ENCODE assay signal across 14 cellular contexts in the genomic region with DNA sequence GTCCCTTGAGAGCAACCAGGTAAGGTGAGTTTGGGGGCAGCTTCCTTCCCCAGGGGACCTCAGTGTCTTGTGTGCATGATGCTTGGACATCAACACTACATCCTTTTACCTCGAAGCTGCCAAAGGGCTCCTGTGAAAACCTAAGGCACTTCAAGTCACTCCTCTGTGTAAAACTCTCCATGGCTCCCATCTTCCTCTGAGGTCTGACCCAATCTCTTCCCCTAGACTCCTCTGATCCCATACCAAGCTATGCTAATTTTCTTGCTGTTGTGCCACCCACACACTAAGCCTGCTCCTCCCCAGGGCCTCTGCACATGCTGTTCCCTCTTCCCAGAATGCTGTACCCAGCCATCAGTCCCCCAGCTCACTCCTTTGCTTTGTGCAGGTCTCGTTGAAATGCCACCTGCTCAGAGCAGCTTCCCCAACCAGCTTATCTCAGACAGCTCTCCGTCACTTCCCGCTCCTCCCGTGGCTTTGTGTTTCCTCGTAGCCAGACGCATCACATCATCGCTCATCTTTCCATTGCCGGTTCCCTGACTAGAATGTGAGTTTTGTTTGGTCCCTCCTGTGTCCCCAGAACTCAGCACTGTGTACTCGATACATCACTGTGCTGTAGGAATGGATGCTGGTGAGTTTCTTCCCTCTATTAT.
DNase-seq lines count a peak whose midpoint lies in the region; ATAC-seq and TF ChIP-seq lines count a peak whose summit lies in the region.
"Had no signal": no experiment of that assay in that cellular context is flagged by ENCODE, and none has a peak within 500 bp of the region (broad histone marks: within the 10 kb centered on the region; RNA-seq: fewer than 3 reads in every experiment).

No MANE protein-coding gene starts in this region.

- peak; percentile 89 for DNase-seq in cardiac septum (ENCODE audit: low spot score)
- DNase-seq in left ventricle myocardium superior = no peak
- DNase-seq in body of pancreas = peak in 1 of 4 donors; percentile 67
- peak; percentile 73 to 75 for DNase-seq in aorta
- DNase-seq in activated CD4-positive, alpha-beta T cell treated with anti-CD3 and anti-CD28 coated beads for 4 hours = no peak
- DNase-seq in activated CD8-positive, alpha-beta memory T cell treated with anti-CD3 and anti-CD28 coated beads, Interleukin-2, amount 50 U/mL, for 48 hours = no peak
- DNase-seq: activated CD4-positive, alpha-beta T cell treated with anti-CD3 and anti-CD28 coated beads, Interleukin-2, amount 50 U/mL, for 48 hours; GF-D8; NCI-H446; occipital lobe; SJCRH30; stimulated activated CD4-positive, alpha-beta T cell treated with anti-CD3 and anti-CD28 coated beads, Interleukin-2, amount 100 ng/mL, for 48 hours had no signal

- peak overlapping the region; percentile 26 to 94 (median 84) for H3K27ac ChIP-seq in body of pancreas
- peak overlapping the region; percentile 94 to 99 for H3K27ac ChIP-seq in liver (ENCODE audit: low read depth in 1 of 2, low read length in 2 of 2)
- H3K27ac ChIP-seq in aorta (ENCODE audit: low read depth in 1 of 2, low read length in 2 of 2) = no peak overlapping the region
- H3K27ac ChIP-seq: SJCRH30 had no signal

- H3K36me3 ChIP-seq in body of pancreas (replicated peaks in 1 of 2; ENCODE audit: insufficient read depth in 1 of 2, low read depth in 2 of 2) = no peaks in the 10 kb centered on the region
- H3K36me3 ChIP-seq in liver (ENCODE audit: control insufficient read depth in 4 of 4, insufficient read depth in 3 of 4, low read depth in 1 of 4, low read length in 3 of 4) = no peaks in the 10 kb centered on the region
- no peaks in the 10 kb centered on the region for H3K36me3 ChIP-seq in aorta (ENCODE audit: control insufficient read depth in 1 of 2, insufficient read depth in 2 of 2, low read length in 1 of 2)
- H3K36me3 ChIP-seq: SJCRH30 had no signal

- WGBS in body of pancreas, 2 donors = 47 to 71% methylated on average over 10 of the region's 10 CpGs
- WGBS in liver = 70% methylated on average over 10 of the region's 10 CpGs
- 67 to 71% methylated on average over 10 of the region's 10 CpGs for WGBS in aorta, 2 donors

- no peak for ATAC-seq in left ventricle myocardium superior
- no peak for ATAC-seq in body of pancreas
- ATAC-seq in aorta (ENCODE audit: low FRiP score) = no peak
- ATAC-seq in GM21786 (IDR thresholded peaks at IDR 0.05; ENCODE audit: unreplicated experiment) = no peak

- no peaks in the 10 kb centered on the region for H3K27me3 ChIP-seq in body of pancreas
- H3K27me3 ChIP-seq in liver (ENCODE audit: control insufficient read depth in 4 of 4, insufficient read depth in 4 of 4, low read length in 3 of 4) = no peaks in the 10 kb centered on the region
- no peaks in the 10 kb centered on the region for H3K27me3 ChIP-seq in aorta (ENCODE audit: control insufficient read depth in 1 of 2, insufficient read depth in 2 of 2, low read length in 1 of 2)

- H3K4me1 ChIP-seq in body of pancreas (peaks cover 41% of the 10 kb centered on the region), liver (ENCODE audit: control insufficient read depth in 4 of 4, insufficient read depth in 4 of 4, low read length in 3 of 4) (peaks cover 22 to 54% (median 40%) of the 10 kb centered on the region in 4 donors), aorta (ENCODE audit: control insufficient read depth in 1 of 2, insufficient read depth in 2 of 2, low read length in 2 of 2) (no peaks in the 10 kb centered on the region)
- H3K4me1 ChIP-seq: SJCRH30 had no signal

- TF ChIP-seq RAD21 in liver (IDR thresholded peaks at IDR 0.05) = no peak

- no peak overlapping the region for H3K4me3 ChIP-seq in body of pancreas
- H3K4me3 ChIP-seq in liver (ENCODE audit: low read depth in 1 of 3, low read length in 3 of 3) = peak overlapping the region in 1 of 3 donors; percentile 20
- no peak overlapping the region for H3K4me3 ChIP-seq in aorta (ENCODE audit: low read length in 2 of 2)
- H3K4me3 ChIP-seq: SJCRH30 had no signal

- no peaks in the 10 kb centered on the region for H3K9me3 ChIP-seq in body of pancreas
- no peaks in the 10 kb centered on the region for H3K9me3 ChIP-seq in liver (ENCODE audit: control insufficient read depth in 4 of 4, low read length in 3 of 4)
- H3K9me3 ChIP-seq in aorta (ENCODE audit: control insufficient read depth, low read length) = no peaks in the 10 kb centered on the region
- H3K9me3 ChIP-seq: SJCRH30 had no signal

- TF ChIP-seq CTCF in body of pancreas (IDR thresholded peaks at IDR 0.05) = no peak
- no peak for TF ChIP-seq CTCF in liver (IDR thresholded peaks at IDR 0.05; ENCODE audit: low read depth, low read length, missing input control)

- H3K9ac ChIP-seq in liver (ENCODE audit: low read depth in 1 of 2, low read length in 2 of 2) = peak overlapping the region; percentile 56 to 82

- intact Hi-C loops in cardiac septum (cut with DNase I) = no loop called here
- intact Hi-C loops in left ventricle myocardium superior (cut with micrococcal nuclease) = no loop called here
- intact Hi-C loops in body of pancreas (cut with DNase I) = no loop called here
- intact Hi-C loops in aorta (cut with DNase I) = no loop called here

- TF ChIP-seq POLR2A in body of pancreas (IDR thresholded peaks at IDR 0.05) = peak in 1 of 3 donors; percentile 48

TF ChIP-seq in liver, 16 proteins besides CTCF, POLR2A, EP300 and RAD21:
- TF ChIP-seq HNF4G (IDR thresholded peaks at IDR 0.05) = no peak
- no peak for TF ChIP-seq HNF4A (conservative IDR thresholded peaks at IDR 0.05)
- TF ChIP-seq SP1 (IDR thresholded peaks at IDR 0.05) = no peak
- TF ChIP-seq FOXA2 (IDR thresholded peaks at IDR 0.05) = no peak
- TF ChIP-seq FOXA1 (IDR thresholded peaks at IDR 0.05) = no peak
- TF ChIP-seq TAF1 (conservative IDR thresholded peaks at IDR 0.05) = no peak
- TF ChIP-seq JUND (IDR thresholded peaks at IDR 0.05) = no peak
- TF ChIP-seq NR2F2 (IDR thresholded peaks at IDR 0.05) = no peak
- TF ChIP-seq, protein P1, sequence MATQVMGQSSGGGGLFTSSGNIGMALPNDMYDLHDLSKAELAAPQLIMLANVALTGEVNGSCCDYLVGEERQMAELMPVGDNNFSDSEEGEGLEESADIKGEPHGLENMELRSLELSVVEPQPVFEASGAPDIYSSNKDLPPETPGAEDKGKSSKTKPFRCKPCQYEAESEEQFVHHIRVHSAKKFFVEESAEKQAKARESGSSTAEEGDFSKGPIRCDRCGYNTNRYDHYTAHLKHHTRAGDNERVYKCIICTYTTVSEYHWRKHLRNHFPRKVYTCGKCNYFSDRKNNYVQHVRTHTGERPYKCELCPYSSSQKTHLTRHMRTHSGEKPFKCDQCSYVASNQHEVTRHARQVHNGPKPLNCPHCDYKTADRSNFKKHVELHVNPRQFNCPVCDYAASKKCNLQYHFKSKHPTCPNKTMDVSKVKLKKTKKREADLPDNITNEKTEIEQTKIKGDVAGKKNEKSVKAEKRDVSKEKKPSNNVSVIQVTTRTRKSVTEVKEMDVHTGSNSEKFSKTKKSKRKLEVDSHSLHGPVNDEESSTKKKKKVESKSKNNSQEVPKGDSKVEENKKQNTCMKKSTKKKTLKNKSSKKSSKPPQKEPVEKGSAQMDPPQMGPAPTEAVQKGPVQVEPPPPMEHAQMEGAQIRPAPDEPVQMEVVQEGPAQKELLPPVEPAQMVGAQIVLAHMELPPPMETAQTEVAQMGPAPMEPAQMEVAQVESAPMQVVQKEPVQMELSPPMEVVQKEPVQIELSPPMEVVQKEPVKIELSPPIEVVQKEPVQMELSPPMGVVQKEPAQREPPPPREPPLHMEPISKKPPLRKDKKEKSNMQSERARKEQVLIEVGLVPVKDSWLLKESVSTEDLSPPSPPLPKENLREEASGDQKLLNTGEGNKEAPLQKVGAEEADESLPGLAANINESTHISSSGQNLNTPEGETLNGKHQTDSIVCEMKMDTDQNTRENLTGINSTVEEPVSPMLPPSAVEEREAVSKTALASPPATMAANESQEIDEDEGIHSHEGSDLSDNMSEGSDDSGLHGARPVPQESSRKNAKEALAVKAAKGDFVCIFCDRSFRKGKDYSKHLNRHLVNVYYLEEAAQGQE (IDR thresholded peaks at IDR 0.05) = no peak
- TF ChIP-seq GABPA (IDR thresholded peaks at IDR 0.05 in 1 of 2, conservative IDR thresholded peaks at IDR 0.05 in 1 of 2) = no peak
- TF ChIP-seq, protein P2, sequence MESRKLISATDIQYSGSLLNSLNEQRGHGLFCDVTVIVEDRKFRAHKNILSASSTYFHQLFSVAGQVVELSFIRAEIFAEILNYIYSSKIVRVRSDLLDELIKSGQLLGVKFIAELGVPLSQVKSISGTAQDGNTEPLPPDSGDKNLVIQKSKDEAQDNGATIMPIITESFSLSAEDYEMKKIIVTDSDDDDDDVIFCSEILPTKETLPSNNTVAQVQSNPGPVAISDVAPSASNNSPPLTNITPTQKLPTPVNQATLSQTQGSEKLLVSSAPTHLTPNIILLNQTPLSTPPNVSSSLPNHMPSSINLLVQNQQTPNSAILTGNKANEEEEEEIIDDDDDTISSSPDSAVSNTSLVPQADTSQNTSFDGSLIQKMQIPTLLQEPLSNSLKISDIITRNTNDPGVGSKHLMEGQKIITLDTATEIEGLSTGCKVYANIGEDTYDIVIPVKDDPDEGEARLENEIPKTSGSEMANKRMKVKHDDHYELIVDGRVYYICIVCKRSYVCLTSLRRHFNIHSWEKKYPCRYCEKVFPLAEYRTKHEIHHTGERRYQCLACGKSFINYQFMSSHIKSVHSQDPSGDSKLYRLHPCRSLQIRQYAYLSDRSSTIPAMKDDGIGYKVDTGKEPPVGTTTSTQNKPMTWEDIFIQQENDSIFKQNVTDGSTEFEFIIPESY (IDR thresholded peaks at IDR 0.05) = no peak
- TF ChIP-seq YY1 (IDR thresholded peaks at IDR 0.05) = no peak
- no peak for TF ChIP-seq RXRA (IDR thresholded peaks at IDR 0.05)
- TF ChIP-seq, protein P3, sequence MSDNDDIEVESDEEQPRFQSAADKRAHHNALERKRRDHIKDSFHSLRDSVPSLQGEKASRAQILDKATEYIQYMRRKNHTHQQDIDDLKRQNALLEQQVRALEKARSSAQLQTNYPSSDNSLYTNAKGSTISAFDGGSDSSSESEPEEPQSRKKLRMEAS (IDR thresholded peaks at IDR 0.05) = no peak
- TF ChIP-seq, protein P4, sequence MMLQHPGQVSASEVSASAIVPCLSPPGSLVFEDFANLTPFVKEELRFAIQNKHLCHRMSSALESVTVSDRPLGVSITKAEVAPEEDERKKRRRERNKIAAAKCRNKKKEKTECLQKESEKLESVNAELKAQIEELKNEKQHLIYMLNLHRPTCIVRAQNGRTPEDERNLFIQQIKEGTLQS (IDR thresholded peaks at IDR 0.05) = no peak
- no peak for TF ChIP-seq EGR1 (IDR thresholded peaks at IDR 0.05; ENCODE audit: low read depth in 2 of 2)

Comparison
In these comparisons a context has a peak if more than half of its experiments do, and no peak if none do; other contexts are left out.
1. DNase-seq: peak in cardiac septum (single experiment) and aorta (2 of 2); none in left ventricle myocardium superior (single experiment), activated CD4-positive, alpha-beta T cell treated with anti-CD3 and anti-CD28 coated beads for 4 hours (0 of 2) and activated CD8-positive, alpha-beta memory T cell treated with anti-CD3 and anti-CD28 coated beads, Interleukin-2, amount 50 U/mL, for 48 hours (single experiment).
2. H3K27ac ChIP-seq: peak in body of pancreas (4 of 4) and liver (2 of 2); none in aorta (0 of 2).